In genomic region chrX:3824008-3824407, GRCh38 we compare ENCODE assay signal across 7 cellular contexts.
DNase-seq lines count a peak whose midpoint lies in the region; ATAC-seq, FAIRE-seq and TF ChIP-seq lines count a peak whose summit lies in the region.
"Not testable (repeated sequence)": the region's sequence is repeated elsewhere in the genome, so short reads cannot be mapped to it uniquely, and the experiment has no call there.

No MANE protein-coding gene starts in this region.

- H3K79me2 ChIP-seq in GM12878 (ENCODE audit: control insufficient read depth, insufficient read depth, low read length): not testable (repeated sequence)

- RAD21 ChIA-PET in GM12878 (lab: Charles Lee; ENCODE audit: unreplicated experiment): not testable (repeated sequence)

- H3K27ac ChIP-seq in GM12878 (ENCODE audit: control insufficient read depth, insufficient read depth): not testable (repeated sequence)

- DNase-seq in GM12878 (ENCODE audit: low read depth, low spot score): not testable (repeated sequence)

- WGBS in GM12878 (ENCODE audit: insufficient coverage, insufficient replicate concordance, low lambda C conversion rate, missing lambda C conversion rate): no CpG with 5 or more reads among the region's 5 CpGs

- H3K27me3 ChIP-seq in GM12878 (replicated peaks in 1 of 2; ENCODE audit: control insufficient read depth in 2 of 2, insufficient read depth in 2 of 2, low read length in 1 of 2): not testable (repeated sequence)

- in situ Hi-C loops in GM12878 (cut with MboI): loop anchor here (25.0 kb wide), 3 partner anchors 113 to 1838 kb away; partner anchors contain the start of gene ARSF

- not testable (repeated sequence) for H3K9ac ChIP-seq in GM12878 (ENCODE audit: control insufficient read depth, insufficient read depth, low read length)

- TF ChIP-seq CTCF in GM12878 (IDR thresholded peaks at IDR 0.05 in 2 of 3, conservative IDR thresholded peaks at IDR 0.05 in 1 of 3; ENCODE audit: control insufficient read depth in 2 of 3, extremely low read depth in 1 of 3, insufficient read depth in 1 of 3, low read depth in 3 of 3, low read length in 3 of 3): not testable (repeated sequence)

- CTCF ChIA-PET in GM12878 (lab: Yijun Ruan, JAX): not testable (repeated sequence)

- intact Hi-C loops in GM12878 (cut with micrococcal nuclease; ENCODE audit: unreplicated experiment): not testable (repeated sequence)

- H3K36me3 ChIP-seq in GM12878 (ENCODE audit: control insufficient read depth in 2 of 2, insufficient read depth in 2 of 2, low read length in 1 of 2): not testable (repeated sequence)

- not testable (repeated sequence) for H3K4me2 ChIP-seq in GM12878 (ENCODE audit: control insufficient read depth, insufficient read depth)

- TSS peak; percentile 45 for BruUV-seq in GM12878 (replicated peaks; lab: Mats Ljungman, UMichigan)

- H3K4me1 ChIP-seq in GM12878 (ENCODE audit: control insufficient read depth, insufficient read depth, low read length): not testable (repeated sequence)

- not testable (repeated sequence) for H2AFZ ChIP-seq in GM12878 (ENCODE audit: control insufficient read depth, low read depth, low read length)

- TF ChIP-seq EP300 in GM12878 (IDR thresholded peaks at IDR 0.05; ENCODE audit: borderline replicate concordance in 1 of 2, control insufficient read depth in 1 of 2, low read depth in 2 of 2, low read length in 2 of 2): not testable (repeated sequence)

- POLR2A ChIA-PET in GM12878 (lab: Charles Lee): not testable (repeated sequence)

- not testable (repeated sequence) for H3K4me3 ChIP-seq in GM12878

- SMC1A ChIA-PET in GM12878 (lab: Charles Lee; ENCODE audit: uncharacterized antibody, unreplicated experiment): not testable (repeated sequence)

- TF ChIP-seq POLR2A in GM12878 (IDR thresholded peaks at IDR 0.05; ENCODE audit: low read depth, low read length): not testable (repeated sequence)

- not testable (repeated sequence) for H3K9me3 ChIP-seq in GM12878 (replicated peaks; ENCODE audit: control insufficient read depth, insufficient read depth, low read length)

- not testable (repeated sequence) for H4K20me1 ChIP-seq in GM12878 (ENCODE audit: control insufficient read depth, insufficient read depth)

- not testable (repeated sequence) for TF ChIP-seq RAD21 in GM12878 (IDR thresholded peaks at IDR 0.05; ENCODE audit: insufficient read depth, low read depth, low read length)

- ATAC-seq in GM18511 (IDR thresholded peaks at IDR 0.05; ENCODE audit: unreplicated experiment) (peak; percentile 67), GM18907 (IDR thresholded peaks at IDR 0.05; ENCODE audit: unreplicated experiment) (peak; percentile 54), GM21529 (IDR thresholded peaks at IDR 0.05; ENCODE audit: unreplicated experiment) (peak; percentile 77), HG02610 (IDR thresholded peaks at IDR 0.05; ENCODE audit: unreplicated experiment) (peak; percentile 46), HG02885 (IDR thresholded peaks at IDR 0.05; ENCODE audit: poor library complexity, unreplicated experiment) (peak; percentile 75), HG03354 (IDR thresholded peaks at IDR 0.05; ENCODE audit: poor library complexity, severe bottlenecking, unreplicated experiment) (peak; percentile 66), GM12878 (peak; percentile 69)

- FAIRE-seq in GM12878 (lab: Jason Lieb, UNC): not testable (repeated sequence)
